In the genomic region with DNA sequence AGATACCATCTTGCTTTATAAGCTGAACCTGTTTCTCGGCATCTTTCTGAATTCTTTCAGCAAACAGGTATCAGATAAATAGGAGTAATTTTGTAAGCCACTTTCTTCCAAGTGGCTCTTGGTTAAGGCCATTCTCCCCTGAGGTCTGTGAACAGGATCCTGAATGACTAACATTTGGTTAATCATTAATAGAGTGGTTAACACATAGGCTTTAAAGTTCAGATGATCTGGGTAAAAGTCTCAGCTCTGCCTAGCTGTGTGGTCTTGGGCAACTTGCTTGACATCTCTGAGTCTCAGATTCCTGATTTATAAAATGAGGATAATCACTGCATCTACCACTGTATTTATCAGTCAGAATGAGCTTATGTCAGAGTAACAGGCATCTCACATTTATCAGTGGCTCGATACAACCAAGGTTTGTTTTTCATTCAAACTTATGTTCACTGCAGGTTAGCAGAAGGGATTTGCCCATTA, we compare ENCODE assay signal across 14 cellular contexts. TPM values are rescaled to one million over a fixed set of nuclear protein-coding genes. Genes with fewer than 3 reads are reported as not detected.
A peak's percentile ranks its signal among the peaks of the same experiment; 100 is the strongest.
DNase-seq lines count a peak whose midpoint lies in the region; ATAC-seq lines count a peak whose summit lies in the region.
"Had no signal": no experiment of that assay in that cellular context is flagged by ENCODE, and none has a peak within 500 bp of the region (broad histone marks: within the 10 kb centered on the region; RNA-seq: fewer than 3 reads in every experiment).

No MANE protein-coding gene starts in this region.

- intact Hi-C loops in cardiac septum (cut with DNase I) = no loop called here

- peak; percentile 74 for DNase-seq in DMS53 treated with DMSO at 0.1 percent for 48 hours (lab: John Stamatoyannopoulos, UW; ENCODE audit: unreplicated experiment)
- DNase-seq in left kidney (ENCODE audit: low read depth, low spot score) = peak; percentile 61
- DNase-seq in NCI-H146 treated with DMSO at 0.1 percent for 48 hours (lab: John Stamatoyannopoulos, UW; ENCODE audit: unreplicated experiment) = no peak
- DNase-seq in stimulated activated CD4-positive, alpha-beta T cell treated with anti-CD3 and anti-CD28 coated beads, Interleukin-15, amount 100 ng/mL, for 24 hours = no peak
- no peak for DNase-seq in cardiac septum (ENCODE audit: low spot score)
- DNase-seq: activated gamma-delta T cell treated with Interleukin-2 at 50 U/mL for 16 hours, heart left ventricle, MV-4-11, NCI-H226, PC-3 had no signal

- ATAC-seq in GM21619 (IDR thresholded peaks at IDR 0.05; ENCODE audit: unreplicated experiment) = peak; percentile 92
- peak; percentile 66 for ATAC-seq in HG03432 (IDR thresholded peaks at IDR 0.05; ENCODE audit: unreplicated experiment)
- ATAC-seq in GM21515 (IDR thresholded peaks at IDR 0.05; ENCODE audit: unreplicated experiment) = no peak
- ATAC-seq: heart left ventricle; PC-3; stimulated activated memory B cell treated with anti-CD40 and anti-IgM and Interleukin-4, amounts not matched to agents 10 μg/mL and 1 μg/mL and 100 μg/mL, for 72 hours had no signal

RNA-seq across cellular contexts. Expression of gene ANKFN1, which starts 44.4 kb away (rescaled TPM):
- total RNA-seq in cardiac septum = not detected
- total RNA-seq: heart left ventricle, PC-3 had no signal

Comparison
In these comparisons a context has a peak if more than half of its experiments do, and no peak if none do; other contexts are left out.
1. DNase-seq: peak in DMS53 treated with DMSO at 0.1 percent for 48 hours (single experiment) and left kidney (single experiment); none in NCI-H146 treated with DMSO at 0.1 percent for 48 hours (single experiment), stimulated activated CD4-positive, alpha-beta T cell treated with anti-CD3 and anti-CD28 coated beads, Interleukin-15, amount 100 ng/mL, for 24 hours (single experiment) and cardiac septum (single experiment).